ENCODE assay signal across 21 cellular contexts in genomic region chr20:4151342-4151741, GRCh38. TPM values are rescaled to one million over a fixed set of nuclear protein-coding genes. Genes with fewer than 3 reads are reported as not detected.
DNase-seq lines count a peak whose midpoint lies in the region; ATAC-seq, FAIRE-seq and TF ChIP-seq lines count a peak whose summit lies in the region.
"Had no signal": no experiment of that assay in that cellular context is flagged by ENCODE, and none has a peak within 500 bp of the region (broad histone marks: within the 10 kb centered on the region; RNA-seq: fewer than 3 reads in every experiment).

No MANE protein-coding gene starts in this region.

- peaks cover 51 to 76% (median 67%) of the 10 kb centered on the region in 11 experiments; a peak in 21 of 22 replicates for H4K20me1 ChIP-seq in BLaER1 treated with 17β-estradiol and CSF1 and Interleukin-3, amounts not matched to agents 10 nM and 100 nM

- CTCF ChIA-PET in Calu3 (lab: Charles Lee): interaction anchor here (1.3 kb wide), 1 partner anchor 16 kb away, joined by 5 read pairs; no protein-coding TSS in a partner anchor
- CTCF ChIA-PET in naive thymus-derived CD4-positive, alpha-beta T cell (lab: Charles Lee): no interaction called here

- TF ChIP-seq CTCF in Calu3 (IDR thresholded peaks at IDR 0.05; ENCODE audit: unreplicated experiment) (no peak), brain (conservative IDR thresholded peaks at IDR 0.05) (no peak)

- DNase-seq in Calu3 (no peak), NCI-H748 (lab: John Stamatoyannopoulos, UW; ENCODE audit: unreplicated experiment) (no peak), HTR-8/SVneo (ENCODE audit: insufficient read length, low spot score) (no peak)
- no peak for DNase-seq in naive thymus-derived CD4-positive, alpha-beta T cell
- DNase-seq: activated CD4-positive, alpha-beta T cell treated with anti-CD3 and anti-CD28 coated beads for 36 hours; activated CD8-positive, alpha-beta memory T cell treated with anti-CD3 and anti-CD28 coated beads, Interleukin-2, amount 10 ng/mL, durations not matched to agents 7 days and 5 days; activated effector memory CD4-positive, alpha-beta T cell treated with Interleukin-2 at 50 U/mL for 16 hours; effector CD4-positive, alpha-beta T cell; left ventricle myocardium inferior; mucosa of descending colon; NCI-H2107; retina; stimulated activated CD4-positive, alpha-beta T cell treated with anti-CD3 and anti-CD28 coated beads, Interleukin-12 subunit alpha, Interleukin-12 subunit beta, amount 100 ng/mL, for 4 hours had no signal

- no peak for FAIRE-seq in HTR-8/SVneo (lab: Jason Lieb, UNC)
- FAIRE-seq: urothelium cell line had no signal

- peak overlapping the region; percentile 58 to 100 (median 98) for H3K4me2 ChIP-seq in BLaER1 treated with 17β-estradiol and CSF1 and Interleukin-3, amounts not matched to agents 10 nM and 100 nM

- intact Hi-C loops in Calu3 (cut with micrococcal nuclease; ENCODE audit: unreplicated experiment): no loop called here
- intact Hi-C loops in naive thymus-derived CD4-positive, alpha-beta T cell (cut with micrococcal nuclease): no loop called here

- H3K4me3 Mint-ChIP-seq in Calu3 (ENCODE audit: low read depth, unreplicated experiment): peak overlapping the region; percentile 79
- H3K4me3 Mint-ChIP-seq in brain: peak overlapping the region; percentile 55 to 88 (median 68)
- H3K4me3 Mint-ChIP-seq in naive thymus-derived CD4-positive, alpha-beta T cell: peak overlapping the region in 7 of 10 donors; percentile 14 to 80 (median 35)
- H3K4me3 Mint-ChIP-seq: activated CD4-positive, alpha-beta T cell treated with anti-CD3 and anti-CD28 coated beads for 36 hours; activated CD8-positive, alpha-beta memory T cell treated with anti-CD3 and anti-CD28 coated beads, Interleukin-2, amount 10 ng/mL, durations not matched to agents 7 days and 5 days had no signal

- H3K9me3 ChIP-seq in BLaER1 treated with 17β-estradiol and CSF1 and Interleukin-3, amounts not matched to agents 10 nM and 100 nM (replicated peaks in 1 of 11): no peaks in the 10 kb centered on the region
- H3K9me3 ChIP-seq in naive thymus-derived CD4-positive, alpha-beta T cell (ENCODE audit: control insufficient read depth in 2 of 3, low read length in 3 of 3): no peaks in the 10 kb centered on the region
- H3K9me3 ChIP-seq: adrenal gland, HAP-1, left ventricle myocardium inferior, mucosa of descending colon had no signal

- no peaks in the 10 kb centered on the region for H3K9me3 Mint-ChIP-seq in Calu3 (ENCODE audit: low read depth, unreplicated experiment)
- H3K9me3 Mint-ChIP-seq in brain: no peaks in the 10 kb centered on the region
- H3K9me3 Mint-ChIP-seq in naive thymus-derived CD4-positive, alpha-beta T cell: no peaks in the 10 kb centered on the region

- peaks cover 32% of the 10 kb centered on the region for H3K4me1 Mint-ChIP-seq in Calu3 (ENCODE audit: low read depth, unreplicated experiment)
- H3K4me1 Mint-ChIP-seq in brain: peaks cover 48% of the 10 kb centered on the region
- peaks cover 9 to 38% (median 15%) of the 10 kb centered on the region in 7 donors for H3K4me1 Mint-ChIP-seq in naive thymus-derived CD4-positive, alpha-beta T cell

- POLR2A ChIA-PET in naive thymus-derived CD4-positive, alpha-beta T cell (lab: Charles Lee): no interaction called here

- ATAC-seq in naive thymus-derived CD4-positive, alpha-beta T cell: no peak
- ATAC-seq in HG03432 (IDR thresholded peaks at IDR 0.05; ENCODE audit: unreplicated experiment) (no peak), HG03457 (IDR thresholded peaks at IDR 0.05; ENCODE audit: unreplicated experiment) (no peak)
- ATAC-seq: activated CD4-positive, alpha-beta T cell treated with anti-CD3 and anti-CD28 coated beads for 36 hours; activated CD8-positive, alpha-beta memory T cell treated with anti-CD3 and anti-CD28 coated beads, Interleukin-2, amount 10 ng/mL, durations not matched to agents 7 days and 5 days; mucosa of descending colon had no signal

- H3K27me3 Mint-ChIP-seq in Calu3 (ENCODE audit: unreplicated experiment) (no peaks in the 10 kb centered on the region), brain (peaks cover 10% of the 10 kb centered on the region)
- H3K27me3 Mint-ChIP-seq in naive thymus-derived CD4-positive, alpha-beta T cell: peaks cover 22 to 45% (median 36%) of the 10 kb centered on the region in 5 donors

- H3K27ac Mint-ChIP-seq in Calu3 (ENCODE audit: unreplicated experiment) (peak overlapping the region; percentile 42), brain (peak overlapping the region in 2 of 5 experiments; percentile 33 to 48)
- H3K27ac Mint-ChIP-seq in naive thymus-derived CD4-positive, alpha-beta T cell: no peak overlapping the region
- H3K27ac Mint-ChIP-seq: activated CD4-positive, alpha-beta T cell treated with anti-CD3 and anti-CD28 coated beads for 36 hours; activated CD8-positive, alpha-beta memory T cell treated with anti-CD3 and anti-CD28 coated beads, Interleukin-2, amount 10 ng/mL, durations not matched to agents 7 days and 5 days had no signal

- BruUV-seq in Calu3 (replicated peaks; lab: Mats Ljungman, UMichigan): no TSS peak

- peak overlapping the region in 7 of 11 experiments; percentile 13 to 72 (median 50); a peak in 9 of 22 replicates for H3K9ac ChIP-seq in BLaER1 treated with 17β-estradiol and CSF1 and Interleukin-3, amounts not matched to agents 10 nM and 100 nM

- peak overlapping the region in 8 of 11 experiments; percentile 2 to 81 (median 61); a peak in 13 of 22 replicates for H3K27ac ChIP-seq in BLaER1 treated with 17β-estradiol and CSF1 and Interleukin-3, amounts not matched to agents 10 nM and 100 nM
- no peak overlapping the region for H3K27ac ChIP-seq in naive thymus-derived CD4-positive, alpha-beta T cell (ENCODE audit: low read depth, low read length)
- H3K27ac ChIP-seq: adrenal gland, left ventricle myocardium inferior, SK-N-MC had no signal

- H3K36me3 ChIP-seq in BLaER1 treated with 17β-estradiol and CSF1 and Interleukin-3, amounts not matched to agents 10 nM and 100 nM: peaks cover 0 to 37% (median 9%) of the 10 kb centered on the region in 11 experiments; a peak in 12 of 22 replicates
- no peaks in the 10 kb centered on the region for H3K36me3 ChIP-seq in naive thymus-derived CD4-positive, alpha-beta T cell (ENCODE audit: control insufficient read depth in 2 of 3, insufficient read depth in 3 of 3, low read length in 3 of 3)
- H3K36me3 ChIP-seq: adrenal gland, HAP-1, left ventricle myocardium inferior had no signal

- H3K4me1 ChIP-seq in BLaER1 treated with 17β-estradiol and CSF1 and Interleukin-3, amounts not matched to agents 10 nM and 100 nM: peaks cover 61 to 85% (median 77%) of the 10 kb centered on the region in 10 experiments
- no peaks in the 10 kb centered on the region for H3K4me1 ChIP-seq in naive thymus-derived CD4-positive, alpha-beta T cell (ENCODE audit: control insufficient read depth in 2 of 2, insufficient read depth in 2 of 2, low read length in 2 of 2)
- H3K4me1 ChIP-seq: HAP-1 had no signal

- peaks cover 30% of the 10 kb centered on the region for H3K36me3 Mint-ChIP-seq in Calu3 (ENCODE audit: insufficient read depth, unreplicated experiment)
- peaks cover 10% of the 10 kb centered on the region for H3K36me3 Mint-ChIP-seq in brain
- H3K36me3 Mint-ChIP-seq in naive thymus-derived CD4-positive, alpha-beta T cell: peaks cover 0 to 3% (median 0%) of the 10 kb centered on the region in 5 donors
- H3K36me3 Mint-ChIP-seq: activated CD8-positive, alpha-beta memory T cell treated with anti-CD3 and anti-CD28 coated beads, Interleukin-2, amount 10 ng/mL, durations not matched to agents 7 days and 5 days had no signal

- H3K4me3 ChIP-seq in BLaER1 treated with 17β-estradiol and CSF1 and Interleukin-3, amounts not matched to agents 10 nM and 100 nM: peak overlapping the region in 6 of 10 experiments; percentile 16 to 97 (median 38); a peak in 9 of 20 replicates
- H3K4me3 ChIP-seq in naive thymus-derived CD4-positive, alpha-beta T cell (ENCODE audit: low read length): no peak overlapping the region
- H3K4me3 ChIP-seq: adrenal gland, HAP-1, left ventricle myocardium inferior, mucosa of descending colon, SK-N-MC had no signal

- peaks cover 0 to 18% (median 11%) of the 10 kb centered on the region in 11 experiments; a peak in 13 of 22 replicates for H3K27me3 ChIP-seq in BLaER1 treated with 17β-estradiol and CSF1 and Interleukin-3, amounts not matched to agents 10 nM and 100 nM
- H3K27me3 ChIP-seq in naive thymus-derived CD4-positive, alpha-beta T cell (ENCODE audit: control insufficient read depth in 2 of 2, insufficient read depth in 2 of 2, low read length in 2 of 2): peaks cover 0 to 8% of the 10 kb centered on the region in 2 donors
- H3K27me3 ChIP-seq: adrenal gland had no signal

RNA-seq across cellular contexts. Expression of gene SMOX, which starts 2.7 kb away (rescaled TPM):
- 17.0 and 17.5 TPM in 2 replicates for total RNA-seq in Calu3 (2022)
- 40.4 TPM for polyA plus RNA-seq in brain (ENCODE audit: insufficient read depth, low read depth, low replicate concordance)
- 10 to 100 TPM in 1 of 5 experiments, 1 to 10 TPM in 2, under 1 TPM in 2; 0.95 to 10.8 (median 1.8) TPM for total RNA-seq in naive thymus-derived CD4-positive, alpha-beta T cell
- polyA plus RNA-seq in naive thymus-derived CD4-positive, alpha-beta T cell: not detected
